Comparison of ENCODE assay signal across 10 cellular contexts in the genomic region with DNA sequence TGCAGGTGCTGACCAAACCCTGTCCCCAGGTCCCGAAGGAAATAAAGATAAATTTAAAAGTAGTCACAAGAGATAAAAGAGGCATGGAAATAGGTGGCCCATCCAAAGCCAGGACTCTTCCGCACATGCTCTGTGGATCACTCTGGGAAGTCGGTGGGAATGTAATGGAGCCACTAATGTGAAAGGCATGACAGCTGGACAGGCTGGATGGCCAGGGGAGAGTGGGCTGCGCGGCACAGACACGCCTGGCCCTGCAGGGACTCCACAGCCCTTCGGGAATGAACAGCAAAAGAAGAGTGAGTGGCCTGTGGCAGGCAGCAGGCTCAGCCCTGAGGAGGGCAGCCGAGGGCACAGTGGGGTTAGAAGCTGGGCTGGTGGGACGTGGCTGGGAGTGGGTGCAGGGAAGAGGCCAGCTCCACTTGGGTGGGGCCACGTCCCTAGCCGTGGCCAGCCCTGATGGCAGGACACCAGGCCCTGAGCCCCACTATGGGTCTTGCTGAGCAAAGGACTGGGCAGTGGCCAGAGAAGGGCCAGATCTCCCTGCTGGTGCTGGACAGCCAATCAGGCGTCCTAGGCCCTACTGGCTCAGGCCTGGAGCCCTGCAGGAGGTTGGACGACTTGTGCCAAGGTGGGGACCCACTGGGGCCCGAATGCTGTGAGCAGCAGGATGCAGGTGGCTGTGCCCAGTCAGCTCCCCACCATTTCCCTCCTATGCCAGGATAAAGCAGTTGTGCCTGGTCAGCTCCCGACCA. TPM values are rescaled to one million over a fixed set of nuclear protein-coding genes. Genes with fewer than 3 reads are reported as not detected.
DNase-seq lines count a peak whose midpoint lies in the region; ATAC-seq and TF ChIP-seq lines count a peak whose summit lies in the region.
"Had no signal": no experiment of that assay in that cellular context is flagged by ENCODE, and none has a peak within 500 bp of the region (broad histone marks: within the 10 kb centered on the region; RNA-seq: fewer than 3 reads in every experiment).

No MANE protein-coding gene starts in this region.

- DNase-seq in activated CD8-positive, alpha-beta memory T cell treated with anti-CD3 and anti-CD28 coated beads, Interleukin-2, amount 50 U/mL, for 4 hours = peak; percentile 17
- DNase-seq in activated CD8-positive, alpha-beta memory T cell treated with anti-CD3 and anti-CD28 coated beads for 24 hours = no peak
- DNase-seq in RWPE2 (ENCODE audit: low spot score) (peak; percentile 58), right cardiac atrium (peak; percentile 12 to 49 (median 44)), T-helper 2 cell (no peak)
- no peak for DNase-seq in stimulated activated naive CD8-positive, alpha-beta T cell treated with anti-CD3 and anti-CD28 coated beads, Interleukin-15, amount 100 ng/mL, for 72 hours
- DNase-seq: cortex of kidney, NCI-H187 treated with DMSO at 0.1 percent for 48 hours had no signal

- no peak for ATAC-seq in RWPE2 (ENCODE audit: low read depth)
- no peak for ATAC-seq in right cardiac atrium
- ATAC-seq in stimulated activated naive CD8-positive, alpha-beta T cell treated with anti-CD3 and anti-CD28 coated beads, Interleukin-15, amount 100 ng/mL, for 72 hours = no peak
- ATAC-seq in GM18909 (IDR thresholded peaks at IDR 0.05; ENCODE audit: poor library complexity, unreplicated experiment) = no peak
- no peak for ATAC-seq in SK-N-SH treated with all-trans-retinoic acid at 6 μM for 48 hours

- H3K27ac ChIP-seq in RWPE2 (ENCODE audit: poor library complexity, severe bottlenecking) (peak overlapping the region; percentile 96), right cardiac atrium (ENCODE audit: low read length) (no peak overlapping the region)

- H3K27me3 ChIP-seq in RWPE2 (ENCODE audit: insufficient read depth, poor library complexity, severe bottlenecking) (no peaks in the 10 kb centered on the region), right cardiac atrium (ENCODE audit: control insufficient read depth, insufficient read depth) (no peaks in the 10 kb centered on the region)

- 82% methylated on average over 15 of the region's 15 CpGs for WGBS in right cardiac atrium

- H3K9me3 ChIP-seq in RWPE2 (ENCODE audit: severe bottlenecking) (no peaks in the 10 kb centered on the region), right cardiac atrium (ENCODE audit: control insufficient read depth, low read length) (no peaks in the 10 kb centered on the region)

- peak overlapping the region; percentile 38 to 69 for H3K4me3 Mint-ChIP-seq in stimulated activated naive CD8-positive, alpha-beta T cell treated with anti-CD3 and anti-CD28 coated beads, Interleukin-15, amount 100 ng/mL, for 72 hours

- TF ChIP-seq CTCF in RWPE2 (IDR thresholded peaks at IDR 0.05; ENCODE audit: poor library complexity, severe bottlenecking) = no peak

- no peaks in the 10 kb centered on the region for H3K9me3 Mint-ChIP-seq in stimulated activated naive CD8-positive, alpha-beta T cell treated with anti-CD3 and anti-CD28 coated beads, Interleukin-15, amount 100 ng/mL, for 72 hours

- no peaks in the 10 kb centered on the region for H3K36me3 ChIP-seq in RWPE2 (ENCODE audit: low read depth)

- peaks cover 52% of the 10 kb centered on the region for H3K4me1 Mint-ChIP-seq in stimulated activated naive CD8-positive, alpha-beta T cell treated with anti-CD3 and anti-CD28 coated beads, Interleukin-15, amount 100 ng/mL, for 72 hours

- H3K4me1 ChIP-seq in RWPE2 (ENCODE audit: insufficient read depth, poor library complexity, severe bottlenecking) = peaks cover 28% of the 10 kb centered on the region
- H3K4me1 ChIP-seq in right cardiac atrium (ENCODE audit: control insufficient read depth, insufficient read depth, low read length) = no peaks in the 10 kb centered on the region

- H3K27ac Mint-ChIP-seq in stimulated activated naive CD8-positive, alpha-beta T cell treated with anti-CD3 and anti-CD28 coated beads, Interleukin-15, amount 100 ng/mL, for 72 hours = peak overlapping the region; percentile 88 to 95

- no peaks in the 10 kb centered on the region for H3K27me3 Mint-ChIP-seq in stimulated activated naive CD8-positive, alpha-beta T cell treated with anti-CD3 and anti-CD28 coated beads, Interleukin-15, amount 100 ng/mL, for 72 hours

- intact Hi-C loops in right cardiac atrium (cut with DNase I) = no loop called here

- H3K4me3 ChIP-seq in RWPE2 (ENCODE audit: severe bottlenecking) (no peak overlapping the region), right cardiac atrium (ENCODE audit: low read length) (no peak overlapping the region)

TF ChIP-seq in SK-N-SH treated with all-trans-retinoic acid at 6 μM for 48 hours, 23 proteins besides CTCF, POLR2A, EP300 and RAD21:
- TF ChIP-seq ZFP30 (CRISPR knock-in tag; IDR thresholded peaks at IDR 0.05) = no peak
- TF ChIP-seq TOX (CRISPR knock-in tag; IDR thresholded peaks at IDR 0.05; ENCODE audit: borderline replicate concordance) = no peak
- TF ChIP-seq, protein P1, sequence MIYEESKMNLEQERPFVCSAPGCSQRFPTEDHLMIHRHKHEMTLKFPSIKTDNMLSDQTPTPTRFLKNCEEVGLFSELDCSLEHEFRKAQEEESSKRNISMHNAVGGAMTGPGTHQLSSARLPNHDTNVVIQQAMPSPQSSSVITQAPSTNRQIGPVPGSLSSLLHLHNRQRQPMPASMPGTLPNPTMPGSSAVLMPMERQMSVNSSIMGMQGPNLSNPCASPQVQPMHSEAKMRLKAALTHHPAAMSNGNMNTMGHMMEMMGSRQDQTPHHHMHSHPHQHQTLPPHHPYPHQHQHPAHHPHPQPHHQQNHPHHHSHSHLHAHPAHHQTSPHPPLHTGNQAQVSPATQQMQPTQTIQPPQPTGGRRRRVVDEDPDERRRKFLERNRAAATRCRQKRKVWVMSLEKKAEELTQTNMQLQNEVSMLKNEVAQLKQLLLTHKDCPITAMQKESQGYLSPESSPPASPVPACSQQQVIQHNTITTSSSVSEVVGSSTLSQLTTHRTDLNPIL (CRISPR knock-in tag; IDR thresholded peaks at IDR 0.05; ENCODE audit: low read depth) = no peak
- no peak for TF ChIP-seq ESRRG (CRISPR knock-in tag; IDR thresholded peaks at IDR 0.05)
- no peak for TF ChIP-seq RARB (CRISPR knock-in tag; IDR thresholded peaks at IDR 0.05)
- no peak for TF ChIP-seq SNAI2 (CRISPR knock-in tag; IDR thresholded peaks at IDR 0.05)
- no peak for TF ChIP-seq ISL1 (CRISPR knock-in tag; IDR thresholded peaks at IDR 0.05)

RNA-seq across cellular contexts. Expression of gene GNB1L, which starts 31.3 kb away (rescaled TPM):
- total RNA-seq in right cardiac atrium = 1 to 10 TPM; 2.8 to 4.9 (median 4.0) TPM
- polyA plus RNA-seq in right cardiac atrium = 2.1 TPM

RNA-seq across cellular contexts. Expression of gene RTL10, which starts 31.3 kb away (rescaled TPM):
- 1 to 10 TPM; 6.8 to 9.9 (median 8.8) TPM for total RNA-seq in right cardiac atrium
- polyA plus RNA-seq in right cardiac atrium = 5.8 TPM

RNA-seq across cellular contexts. Expression of gene COMT, which starts 55.6 kb away (rescaled TPM):
- 10 to 100 TPM; 69.6 to 89.3 (median 84.4) TPM for total RNA-seq in right cardiac atrium
- polyA plus RNA-seq in right cardiac atrium = 102 TPM

RNA-seq across cellular contexts. Expression of gene TXNRD2, which starts 55.6 kb away (rescaled TPM):
- 10 to 100 TPM; 18.7 to 28.5 (median 26.0) TPM for total RNA-seq in right cardiac atrium
- 32.9 TPM for polyA plus RNA-seq in right cardiac atrium

Comparison
In these comparisons a context has a peak if more than half of its experiments do, and no peak if none do; other contexts are left out.
1. DNase-seq: peak in activated CD8-positive, alpha-beta memory T cell treated with anti-CD3 and anti-CD28 coated beads, Interleukin-2, amount 50 U/mL, for 4 hours (single experiment), RWPE2 (single experiment) and right cardiac atrium (3 of 3); none in activated CD8-positive, alpha-beta memory T cell treated with anti-CD3 and anti-CD28 coated beads for 24 hours (single experiment), stimulated activated naive CD8-positive, alpha-beta T cell treated with anti-CD3 and anti-CD28 coated beads, Interleukin-15, amount 100 ng/mL, for 72 hours (0 of 2) and T-helper 2 cell (0 of 5).